In the genomic region with DNA sequence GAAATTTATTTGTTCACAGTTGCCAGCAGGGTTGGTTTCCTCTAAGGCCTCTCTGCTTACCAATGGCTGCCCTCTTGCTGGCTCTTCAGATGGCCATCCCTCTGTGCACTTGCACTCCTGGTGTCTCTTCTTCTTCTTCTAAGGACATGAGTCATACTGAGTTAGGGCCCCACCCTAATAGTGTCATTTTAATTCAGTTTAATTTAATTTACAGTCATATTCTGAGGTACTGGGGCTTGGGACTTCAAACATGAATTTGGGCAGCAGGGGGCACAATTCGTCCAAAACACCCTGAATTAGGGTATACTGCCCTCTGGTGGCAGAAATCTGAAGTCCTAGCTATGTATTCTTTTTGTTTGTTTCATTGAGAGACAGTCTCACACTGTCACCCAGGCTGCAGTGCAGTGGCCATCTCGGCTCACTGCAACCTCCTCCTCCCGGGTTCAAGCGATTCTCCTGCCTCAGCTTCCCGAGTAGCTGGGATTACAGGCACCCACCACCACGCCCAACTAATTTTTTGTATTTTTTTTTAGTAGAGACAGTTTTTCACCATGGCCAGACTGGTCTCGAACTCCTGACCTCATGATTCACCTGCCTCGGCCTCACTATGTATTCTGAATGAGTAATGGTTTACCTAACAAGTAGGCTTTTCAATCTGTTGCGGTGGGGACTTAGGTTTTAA, we compare ENCODE assay signal across 9 cellular contexts. TPM values are rescaled to one million over a fixed set of nuclear protein-coding genes. Genes with fewer than 3 reads are reported as not detected.
DNase-seq lines count a peak whose midpoint lies in the region; ATAC-seq and TF ChIP-seq lines count a peak whose summit lies in the region.
"Had no signal": no experiment of that assay in that cellular context is flagged by ENCODE, and none has a peak within 500 bp of the region (broad histone marks: within the 10 kb centered on the region; RNA-seq: fewer than 3 reads in every experiment).

No MANE protein-coding gene starts in this region.

- DNase-seq in activated gamma-delta T cell treated with Interleukin-2 at 50 U/mL for 16 hours (peak; percentile 89), activated gamma-delta T cell (lab: John Stamatoyannopoulos, UW) (no peak), NCI-H748 (lab: John Stamatoyannopoulos, UW; ENCODE audit: unreplicated experiment) (peak; percentile 85), lower lobe of right lung (peak; percentile 68)
- peak; percentile 97 for DNase-seq in activated CD4-positive, alpha-beta T cell treated with anti-CD3 and anti-CD28 coated beads, Interleukin-2, amount 10 ng/mL, durations not matched to agents 24 days and 14 days
- DNase-seq in stimulated activated CD4-positive, alpha-beta T cell treated with anti-CD3 and anti-CD28 coated beads, TNF-alpha, amount 100 ng/mL, for 48 hours (ENCODE audit: low read depth in 3 of 3), result peak; percentile 68 to 94 (median 89)

- peak overlapping the region; percentile 79 for H3K27ac Mint-ChIP-seq in activated CD4-positive, alpha-beta T cell treated with anti-CD3 and anti-CD28 coated beads, Interleukin-2, amount 10 ng/mL, durations not matched to agents 24 days and 14 days
- H3K27ac Mint-ChIP-seq in dendritic cell treated with granulocyte-macrophage colony-stimulating factor and Interleukin-4, amounts not matched to agents 40 ng/mL and 50 ng/mL, for 4 days, result peak overlapping the region; percentile 13

- intact Hi-C loops in activated CD4-positive, alpha-beta T cell treated with anti-CD3 and anti-CD28 coated beads, Interleukin-2, amount 10 ng/mL, durations not matched to agents 24 days and 14 days (cut with micrococcal nuclease), result loop anchor here (2.0 to 5.0 kb wide), 5 partner anchors 21 to 301 kb away; a partner anchor contains a TSS
- intact Hi-C loops in dendritic cell treated with granulocyte-macrophage colony-stimulating factor and Interleukin-4, amounts not matched to agents 40 ng/mL and 50 ng/mL, for 4 days (cut with micrococcal nuclease), result no loop called here
- intact Hi-C loops in lower lobe of right lung (cut with DNase I), result no loop called here

- H3K9me3 Mint-ChIP-seq in activated CD4-positive, alpha-beta T cell treated with anti-CD3 and anti-CD28 coated beads, Interleukin-2, amount 10 ng/mL, durations not matched to agents 24 days and 14 days, result no peaks in the 10 kb centered on the region
- H3K9me3 Mint-ChIP-seq in dendritic cell treated with granulocyte-macrophage colony-stimulating factor and Interleukin-4, amounts not matched to agents 40 ng/mL and 50 ng/mL, for 4 days, result no peaks in the 10 kb centered on the region

- ATAC-seq in HG03571 (IDR thresholded peaks at IDR 0.05; ENCODE audit: unreplicated experiment), result peak; percentile 86
- peak; percentile 89 to 94 for ATAC-seq in lower lobe of right lung

- peaks cover 26% of the 10 kb centered on the region for H3K4me1 Mint-ChIP-seq in activated CD4-positive, alpha-beta T cell treated with anti-CD3 and anti-CD28 coated beads, Interleukin-2, amount 10 ng/mL, durations not matched to agents 24 days and 14 days
- peaks cover 5% of the 10 kb centered on the region for H3K4me1 Mint-ChIP-seq in dendritic cell treated with granulocyte-macrophage colony-stimulating factor and Interleukin-4, amounts not matched to agents 40 ng/mL and 50 ng/mL, for 4 days (ENCODE audit: low read depth)

- no peaks in the 10 kb centered on the region for H3K27me3 Mint-ChIP-seq in activated CD4-positive, alpha-beta T cell treated with anti-CD3 and anti-CD28 coated beads, Interleukin-2, amount 10 ng/mL, durations not matched to agents 24 days and 14 days
- H3K27me3 Mint-ChIP-seq in dendritic cell treated with granulocyte-macrophage colony-stimulating factor and Interleukin-4, amounts not matched to agents 40 ng/mL and 50 ng/mL, for 4 days, result no peaks in the 10 kb centered on the region

- peaks cover 9% of the 10 kb centered on the region for H3K4me1 ChIP-seq in lower lobe of right lung
- H3K4me1 ChIP-seq: BLaER1 had no signal

- no peak overlapping the region for H3K27ac ChIP-seq in lower lobe of right lung
- H3K27ac ChIP-seq: BLaER1 had no signal

- H3K36me3 Mint-ChIP-seq in activated CD4-positive, alpha-beta T cell treated with anti-CD3 and anti-CD28 coated beads, Interleukin-2, amount 10 ng/mL, durations not matched to agents 24 days and 14 days (ENCODE audit: low read depth), result peaks cover 49% of the 10 kb centered on the region
- peaks cover 84% of the 10 kb centered on the region for H3K36me3 Mint-ChIP-seq in dendritic cell treated with granulocyte-macrophage colony-stimulating factor and Interleukin-4, amounts not matched to agents 40 ng/mL and 50 ng/mL, for 4 days (ENCODE audit: low read depth)

- TF ChIP-seq CTCF in lower lobe of right lung (IDR thresholded peaks at IDR 0.05), result peak; percentile 92

- H3K9me3 ChIP-seq in lower lobe of right lung, result no peaks in the 10 kb centered on the region
- H3K9me3 ChIP-seq: BLaER1 had no signal

- H3K36me3 ChIP-seq in lower lobe of right lung, result peaks cover 89% of the 10 kb centered on the region

- H3K27me3 ChIP-seq in lower lobe of right lung (ENCODE audit: low read depth), result no peaks in the 10 kb centered on the region
- H3K27me3 ChIP-seq: BLaER1 had no signal

- H3K4me3 Mint-ChIP-seq in activated CD4-positive, alpha-beta T cell treated with anti-CD3 and anti-CD28 coated beads, Interleukin-2, amount 10 ng/mL, durations not matched to agents 24 days and 14 days, result no peak overlapping the region
- no peak overlapping the region for H3K4me3 Mint-ChIP-seq in dendritic cell treated with granulocyte-macrophage colony-stimulating factor and Interleukin-4, amounts not matched to agents 40 ng/mL and 50 ng/mL, for 4 days

- H3K4me3 ChIP-seq in lower lobe of right lung, result no peak overlapping the region
- H3K4me3 ChIP-seq: BLaER1 had no signal

RNA-seq across cellular contexts. Expression of a gene that starts 19.8 kb away (rescaled TPM):
- 27.1 and 28.7 TPM in 2 replicates for total RNA-seq in activated CD4-positive, alpha-beta T cell treated with anti-CD3 and anti-CD28 coated beads, Interleukin-2, amount 10 ng/mL, durations not matched to agents 24 days and 14 days
- 19.6 TPM for total RNA-seq in lower lobe of right lung

RNA-seq across cellular contexts. Expression of a gene that starts 20.1 kb away (rescaled TPM):
- total RNA-seq in activated CD4-positive, alpha-beta T cell treated with anti-CD3 and anti-CD28 coated beads, Interleukin-2, amount 10 ng/mL, durations not matched to agents 24 days and 14 days, result 33.3 and 34.5 TPM in 2 replicates
- 29.6 TPM for total RNA-seq in lower lobe of right lung

RNA-seq across cellular contexts. Expression of a gene that starts 54.7 kb away (rescaled TPM):
- total RNA-seq in activated CD4-positive, alpha-beta T cell treated with anti-CD3 and anti-CD28 coated beads, Interleukin-2, amount 10 ng/mL, durations not matched to agents 24 days and 14 days, result 51.0 and 55.4 TPM in 2 replicates
- total RNA-seq in lower lobe of right lung, result 21.9 TPM

RNA-seq across cellular contexts. Expression of a gene that starts 54.7 kb away (rescaled TPM):
- 0.54 and 0.63 TPM in 2 replicates for total RNA-seq in activated CD4-positive, alpha-beta T cell treated with anti-CD3 and anti-CD28 coated beads, Interleukin-2, amount 10 ng/mL, durations not matched to agents 24 days and 14 days
- 5.9 TPM for total RNA-seq in lower lobe of right lung
